Comparison of ENCODE assay signal across 8 cellular contexts in the genomic region with DNA sequence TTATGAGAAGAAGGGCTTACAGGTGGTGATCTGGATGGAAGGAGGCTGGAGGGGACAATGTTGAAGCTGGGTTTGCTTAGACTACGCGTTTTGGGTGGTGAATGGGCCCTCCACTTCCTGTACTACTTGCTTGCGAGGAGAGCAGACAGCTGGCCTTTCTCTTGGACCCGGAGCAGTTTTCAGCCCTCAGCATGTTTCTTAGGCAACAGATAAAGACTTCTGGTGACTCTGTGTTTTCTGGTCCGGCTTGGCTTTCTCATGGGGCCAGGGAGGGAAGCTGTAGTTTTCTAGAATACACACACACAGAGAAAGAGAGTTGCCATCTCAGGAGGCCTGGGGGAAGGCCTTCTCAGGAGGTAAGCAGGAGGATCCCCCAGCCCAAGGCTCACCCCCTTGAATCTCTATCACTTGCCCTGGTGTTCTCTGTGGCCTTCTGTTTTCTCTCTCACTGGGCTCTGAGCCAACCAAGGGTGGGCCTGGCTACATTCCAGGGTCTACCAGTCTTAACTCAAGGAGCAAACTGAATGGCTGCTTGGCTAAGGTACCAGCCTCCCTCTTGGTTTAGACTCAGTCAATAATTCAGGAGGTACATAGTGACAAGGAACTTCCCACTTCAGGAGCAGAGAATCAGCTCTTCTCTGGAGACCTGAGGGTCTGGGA. TPM values are rescaled to one million over a fixed set of nuclear protein-coding genes. Genes with fewer than 3 reads are reported as not detected.
A peak's percentile ranks its signal among the peaks of the same experiment; 100 is the strongest.
DNase-seq lines count a peak whose midpoint lies in the region; ATAC-seq and TF ChIP-seq lines count a peak whose summit lies in the region.

No MANE protein-coding gene starts in this region.

- peaks cover 10% of the 10 kb centered on the region for H3K9me3 Mint-ChIP-seq in progenitor cell of endocrine pancreas (ENCODE audit: low read depth)

- no peak overlapping the region for H3K27ac Mint-ChIP-seq in progenitor cell of endocrine pancreas

- H3K4me3 ChIP-seq in HEK293 (ENCODE audit: low read depth, low read length), result no peak overlapping the region

- H3K4me1 Mint-ChIP-seq in progenitor cell of endocrine pancreas (ENCODE audit: low read depth), result peaks cover 8% of the 10 kb centered on the region

- ATAC-seq in GM21619 (IDR thresholded peaks at IDR 0.05; ENCODE audit: unreplicated experiment) (no peak), GM19324 (IDR thresholded peaks at IDR 0.05; ENCODE audit: low FRiP score, unreplicated experiment) (no peak)

- peak overlapping the region; percentile 19 for H3K4me3 Mint-ChIP-seq in progenitor cell of endocrine pancreas (ENCODE audit: low read depth)

- peaks cover 4 to 31% of the 10 kb centered on the region in 2 experiments for H3K36me3 ChIP-seq in HEK293 (ENCODE audit: control insufficient read depth in 2 of 2, insufficient read depth in 1 of 2, low read length in 2 of 2)

- no peak for TF ChIP-seq CTCF in HEK293 (tag by site-specific recombination; IDR thresholded peaks at IDR 0.05)
- no peak for TF ChIP-seq CTCF in progenitor cell of endocrine pancreas (IDR thresholded peaks at IDR 0.05; ENCODE audit: unreplicated experiment)

- CTCF ChIA-PET in HEK293 (lab: Yijun Ruan, JAX), result interaction anchor here (0.6 to 2.2 kb wide), 6 partner anchors 17 to 1610 kb away, joined by 3 to 16 read pairs (median 4); a partner anchor contains a TSS

- no peaks in the 10 kb centered on the region for H3K9me3 ChIP-seq in HEK293 (ENCODE audit: control insufficient read depth, insufficient read depth, low read depth, low read length)

- DNase-seq in OCI-M1 (lab: John Stamatoyannopoulos, UW) (peak; percentile 61), erythroblast (lab: John Stamatoyannopoulos, UW) (peak; percentile 89 to 90), progenitor cell of endocrine pancreas (ENCODE audit: low spot score, unreplicated experiment) (no peak), NCI-H1417 (lab: John Stamatoyannopoulos, UW) (no peak)
- DNase-seq in stimulated activated CD4-positive, alpha-beta T cell treated with anti-CD3 and anti-CD28 coated beads, Interleukin-4, amount 100 ng/mL, for 4 hours, result no peak

- peak; percentile 25 for TF ChIP-seq POLR2A in erythroblast (IDR thresholded peaks at IDR 0.05; ENCODE audit: low read length)

- no peaks in the 10 kb centered on the region for H3K27me3 Mint-ChIP-seq in progenitor cell of endocrine pancreas

- peaks cover 8% of the 10 kb centered on the region for H3K36me3 Mint-ChIP-seq in progenitor cell of endocrine pancreas (ENCODE audit: insufficient read depth)

- no peak overlapping the region for H3K27ac ChIP-seq in HEK293 (ENCODE audit: extremely low read depth, low read depth, low read length)

- H3K4me1 ChIP-seq in HEK293 (ENCODE audit: control insufficient read depth, insufficient read depth, low read length), result no peaks in the 10 kb centered on the region

- POLR2A ChIA-PET in HEK293 (lab: Yijun Ruan, JAX), result interaction anchor here (0.5 to 3.1 kb wide), 8 partner anchors 10 to 90 kb away, joined by 3 to 32 read pairs (median 5); a partner anchor contains a TSS

TF ChIP-seq in HEK293, 187 proteins besides CTCF, POLR2A, EP300 and RAD21 (continues in another document):
- TF ChIP-seq, protein P1, sequence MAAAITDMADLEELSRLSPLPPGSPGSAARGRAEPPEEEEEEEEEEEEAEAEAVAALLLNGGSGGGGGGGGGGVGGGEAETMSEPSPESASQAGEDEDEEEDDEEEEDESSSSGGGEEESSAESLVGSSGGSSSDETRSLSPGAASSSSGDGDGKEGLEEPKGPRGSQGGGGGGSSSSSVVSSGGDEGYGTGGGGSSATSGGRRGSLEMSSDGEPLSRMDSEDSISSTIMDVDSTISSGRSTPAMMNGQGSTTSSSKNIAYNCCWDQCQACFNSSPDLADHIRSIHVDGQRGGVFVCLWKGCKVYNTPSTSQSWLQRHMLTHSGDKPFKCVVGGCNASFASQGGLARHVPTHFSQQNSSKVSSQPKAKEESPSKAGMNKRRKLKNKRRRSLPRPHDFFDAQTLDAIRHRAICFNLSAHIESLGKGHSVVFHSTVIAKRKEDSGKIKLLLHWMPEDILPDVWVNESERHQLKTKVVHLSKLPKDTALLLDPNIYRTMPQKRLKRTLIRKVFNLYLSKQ (tag by site-specific recombination; IDR thresholded peaks at IDR 0.05; ENCODE audit: borderline replicate concordance), result no peak
- TF ChIP-seq ZNF121 (tag by site-specific recombination; IDR thresholded peaks at IDR 0.05) (peak; percentile 46; the same call in 1 of the 2 replicates), ZNF560 (tag by site-specific recombination; IDR thresholded peaks at IDR 0.05; ENCODE audit: borderline replicate concordance) (no peak), GLIS1 (tag by site-specific recombination; IDR thresholded peaks at IDR 0.05) (peak; percentile 62; the same call in 1 of the 2 replicates), ZFHX2 (tag by site-specific recombination; conservative IDR thresholded peaks at IDR 0.05) (no peak), ZNF510 (tag by site-specific recombination; IDR thresholded peaks at IDR 0.05; ENCODE audit: insufficient replicate concordance) (no peak), GLIS2 (tag by site-specific recombination; IDR thresholded peaks at IDR 0.05) (no peak), ZNF785 (tag by site-specific recombination; IDR thresholded peaks at IDR 0.05) (no peak), ZNF214 (tag by site-specific recombination; IDR thresholded peaks at IDR 0.05; ENCODE audit: borderline replicate concordance) (no peak), ZNF677 (tag by site-specific recombination; IDR thresholded peaks at IDR 0.05) (no peak), ZNF274 (IDR thresholded peaks at IDR 0.05; ENCODE audit: low read length) (no peak), ZNF274 (tag by site-specific recombination; IDR thresholded peaks at IDR 0.05; ENCODE audit: borderline replicate concordance) (no peak), ZNF24 (tag by site-specific recombination; IDR thresholded peaks at IDR 0.05) (no peak), ZNF2 (tag by site-specific recombination; IDR thresholded peaks at IDR 0.05) (no peak)
- TF ChIP-seq, protein P2, sequence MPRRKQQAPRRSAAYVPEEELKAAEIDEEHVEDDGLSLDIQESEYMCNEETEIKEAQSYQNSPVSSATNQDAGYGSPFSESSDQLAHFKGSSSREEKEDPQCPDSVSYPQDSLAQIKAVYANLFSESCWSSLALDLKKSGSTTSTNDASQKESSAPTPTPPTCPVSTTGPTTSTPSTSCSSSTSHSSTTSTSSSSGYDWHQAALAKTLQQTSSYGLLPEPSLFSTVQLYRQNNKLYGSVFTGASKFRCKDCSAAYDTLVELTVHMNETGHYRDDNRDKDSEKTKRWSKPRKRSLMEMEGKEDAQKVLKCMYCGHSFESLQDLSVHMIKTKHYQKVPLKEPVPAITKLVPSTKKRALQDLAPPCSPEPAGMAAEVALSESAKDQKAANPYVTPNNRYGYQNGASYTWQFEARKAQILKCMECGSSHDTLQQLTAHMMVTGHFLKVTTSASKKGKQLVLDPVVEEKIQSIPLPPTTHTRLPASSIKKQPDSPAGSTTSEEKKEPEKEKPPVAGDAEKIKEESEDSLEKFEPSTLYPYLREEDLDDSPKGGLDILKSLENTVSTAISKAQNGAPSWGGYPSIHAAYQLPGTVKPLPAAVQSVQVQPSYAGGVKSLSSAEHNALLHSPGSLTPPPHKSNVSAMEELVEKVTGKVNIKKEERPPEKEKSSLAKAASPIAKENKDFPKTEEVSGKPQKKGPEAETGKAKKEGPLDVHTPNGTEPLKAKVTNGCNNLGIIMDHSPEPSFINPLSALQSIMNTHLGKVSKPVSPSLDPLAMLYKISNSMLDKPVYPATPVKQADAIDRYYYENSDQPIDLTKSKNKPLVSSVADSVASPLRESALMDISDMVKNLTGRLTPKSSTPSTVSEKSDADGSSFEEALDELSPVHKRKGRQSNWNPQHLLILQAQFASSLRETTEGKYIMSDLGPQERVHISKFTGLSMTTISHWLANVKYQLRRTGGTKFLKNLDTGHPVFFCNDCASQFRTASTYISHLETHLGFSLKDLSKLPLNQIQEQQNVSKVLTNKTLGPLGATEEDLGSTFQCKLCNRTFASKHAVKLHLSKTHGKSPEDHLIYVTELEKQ (tag by site-specific recombination; IDR thresholded peaks at IDR 0.05; ENCODE audit: borderline replicate concordance), result no peak

RNA-seq across cellular contexts. Expression of a gene that starts 2.4 kb away (rescaled TPM):
- total RNA-seq in progenitor cell of endocrine pancreas, result 48.9 and 49.7 TPM in 2 replicates

RNA-seq across cellular contexts. Expression of a gene that starts 2.5 kb away (rescaled TPM):
- 0.89 and 1.1 TPM in 2 replicates for total RNA-seq in progenitor cell of endocrine pancreas

RNA-seq across cellular contexts. Expression of a gene that starts 21.1 kb away (rescaled TPM):
- total RNA-seq in progenitor cell of endocrine pancreas, result 119 and 124 TPM in 2 replicates

RNA-seq across cellular contexts. Expression of a gene that starts 27.0 kb away (rescaled TPM):
- total RNA-seq in progenitor cell of endocrine pancreas, result 3.6 and 4.1 TPM in 2 replicates

RNA-seq across cellular contexts. Expression of a gene that starts 43.1 kb away (rescaled TPM):
- total RNA-seq in progenitor cell of endocrine pancreas, result 239 and 258 TPM in 2 replicates

Comparison
In these comparisons a context has a peak if more than half of its experiments do, and no peak if none do; other contexts are left out.
1. DNase-seq: peak in OCI-M1 (single experiment) and erythroblast (2 of 2); none in progenitor cell of endocrine pancreas (single experiment), NCI-H1417 (0 of 3) and stimulated activated CD4-positive, alpha-beta T cell treated with anti-CD3 and anti-CD28 coated beads, Interleukin-4, amount 100 ng/mL, for 4 hours (0 of 2).